In genomic region chr22:45533731-45534130, GRCh38 we compare ENCODE assay signal across 15 cellular contexts. TPM values are rescaled to one million over a fixed set of nuclear protein-coding genes. Genes with fewer than 3 reads are reported as not detected.
A peak's percentile ranks its signal among the peaks of the same experiment; 100 is the strongest.
DNase-seq lines count a peak whose midpoint lies in the region; ATAC-seq and TF ChIP-seq lines count a peak whose summit lies in the region.
"Had no signal": no experiment of that assay in that cellular context is flagged by ENCODE, and none has a peak within 500 bp of the region (broad histone marks: within the 10 kb centered on the region; RNA-seq: fewer than 3 reads in every experiment).

No MANE protein-coding gene starts in this region.

- H3K14ac ChIP-seq in trophoblast cell (ENCODE audit: low read length): no peak overlapping the region

- H3K4me3 ChIP-seq in esophagus muscularis mucosa (no peak overlapping the region), trophoblast cell (ENCODE audit: low read depth, low read length) (no peak overlapping the region)
- H3K4me3 ChIP-seq: BLaER1, SK-N-MC had no signal

- H3K27me3 ChIP-seq in esophagus muscularis mucosa: no peaks in the 10 kb centered on the region
- H3K27me3 ChIP-seq in trophoblast cell (ENCODE audit: insufficient read depth, low read length): no peaks in the 10 kb centered on the region
- H3K27me3 ChIP-seq: BLaER1 had no signal

- no peak overlapping the region for H3K4ac ChIP-seq in trophoblast cell (ENCODE audit: low read depth, low read length)

- H3K4me1 ChIP-seq in esophagus muscularis mucosa (peaks cover 21 to 96% (median 88%) of the 10 kb centered on the region in 4 donors), trophoblast cell (ENCODE audit: control insufficient read depth in 1 of 2, insufficient read depth in 2 of 2, low read length in 2 of 2) (no peaks in the 10 kb centered on the region)

- H3K79me1 ChIP-seq in trophoblast cell (ENCODE audit: low read length): peaks cover 2% of the 10 kb centered on the region

- H3K4me1 Mint-ChIP-seq in stimulated activated memory B cell treated with anti-CD40 and anti-IgM and Interleukin-4, amounts not matched to agents 10 μg/mL and 1 μg/mL and 100 μg/mL, for 72 hours: peaks cover 5% of the 10 kb centered on the region
- H3K4me1 Mint-ChIP-seq: CD8-positive, alpha-beta memory T cell; T-cell had no signal

- TF ChIP-seq CTCF in esophagus muscularis mucosa (IDR thresholded peaks at IDR 0.05): no peak

- H3K9me3 Mint-ChIP-seq in stimulated activated memory B cell treated with anti-CD40 and anti-IgM and Interleukin-4, amounts not matched to agents 10 μg/mL and 1 μg/mL and 100 μg/mL, for 72 hours: no peaks in the 10 kb centered on the region
- H3K9me3 Mint-ChIP-seq: CD8-positive, alpha-beta memory T cell; IgD-negative memory B cell; T-cell had no signal

- intact Hi-C loops in esophagus muscularis mucosa (cut with DNase I): no loop called here

- H3K27ac Mint-ChIP-seq in stimulated activated memory B cell treated with anti-CD40 and anti-IgM and Interleukin-4, amounts not matched to agents 10 μg/mL and 1 μg/mL and 100 μg/mL, for 72 hours: no peak overlapping the region
- H3K27ac Mint-ChIP-seq: CD8-positive, alpha-beta memory T cell; IgD-negative memory B cell; T-cell had no signal

- no peak overlapping the region for H3K9ac ChIP-seq in trophoblast cell (ENCODE audit: low read length)
- H3K9ac ChIP-seq: BLaER1 had no signal

- H3K36me3 ChIP-seq in esophagus muscularis mucosa (peaks cover 0 to 20% (median 0%) of the 10 kb centered on the region in 4 donors), trophoblast cell (ENCODE audit: control insufficient read depth in 1 of 2, insufficient read depth in 2 of 2, low read length in 2 of 2) (peaks cover 77 to 84% of the 10 kb centered on the region in 2 experiments)

- no peaks in the 10 kb centered on the region for H3K79me2 ChIP-seq in trophoblast cell (ENCODE audit: control insufficient read depth, insufficient read depth, low read length, poor library complexity)

- TF ChIP-seq EP300 in esophagus muscularis mucosa (IDR thresholded peaks at IDR 0.05): no peak

- H4K8ac ChIP-seq in trophoblast cell (ENCODE audit: low read depth, low read length): no peak overlapping the region

- H2AK5ac ChIP-seq in trophoblast cell (ENCODE audit: low read length): no peak overlapping the region

- H2BK5ac ChIP-seq in trophoblast cell (ENCODE audit: low read depth, low read length, poor library complexity): no peak overlapping the region

- no peak overlapping the region for H2BK12ac ChIP-seq in trophoblast cell (ENCODE audit: low read length)

- no peak overlapping the region for H3K4me3 Mint-ChIP-seq in stimulated activated memory B cell treated with anti-CD40 and anti-IgM and Interleukin-4, amounts not matched to agents 10 μg/mL and 1 μg/mL and 100 μg/mL, for 72 hours
- H3K4me3 Mint-ChIP-seq: CD8-positive, alpha-beta memory T cell; IgD-negative memory B cell; T-cell had no signal

- H2BK120ac ChIP-seq in trophoblast cell (ENCODE audit: insufficient read depth, low read length, poor library complexity): no peak overlapping the region

- no peak overlapping the region for H3K4me2 ChIP-seq in trophoblast cell (ENCODE audit: low read length)
- H3K4me2 ChIP-seq: BLaER1 had no signal

- no peak overlapping the region for H4K91ac ChIP-seq in trophoblast cell (ENCODE audit: low read depth, low read length)

- no peak overlapping the region for H4K12ac ChIP-seq in trophoblast cell (ENCODE audit: low read depth, low read length)

- no peaks in the 10 kb centered on the region for H3K9me3 ChIP-seq in esophagus muscularis mucosa
- H3K9me3 ChIP-seq in trophoblast cell (ENCODE audit: insufficient read depth, low read depth, low read length): peaks cover 1% of the 10 kb centered on the region
- H3K9me3 ChIP-seq: BLaER1 had no signal

- no peaks in the 10 kb centered on the region for H3K36me3 Mint-ChIP-seq in stimulated activated memory B cell treated with anti-CD40 and anti-IgM and Interleukin-4, amounts not matched to agents 10 μg/mL and 1 μg/mL and 100 μg/mL, for 72 hours
- H3K36me3 Mint-ChIP-seq: CD8-positive, alpha-beta memory T cell; IgD-negative memory B cell; T-cell had no signal

- H3K27ac ChIP-seq in esophagus muscularis mucosa (replicated peaks in 1 of 4) (peak overlapping the region in 3 of 4 donors; percentile 14 to 74 (median 19)), trophoblast cell (ENCODE audit: low read depth, low read length) (no peak overlapping the region)
- H3K27ac ChIP-seq: BLaER1, SK-N-MC had no signal

- H2AFZ ChIP-seq in trophoblast cell (ENCODE audit: insufficient read depth, low read length, poor library complexity): no peak overlapping the region

- H3K23ac ChIP-seq in trophoblast cell (ENCODE audit: low read length): no peak overlapping the region

- peak overlapping the region; percentile 29 for H3K18ac ChIP-seq in trophoblast cell (ENCODE audit: low read length)

- 92% methylated on average over 12 of the region's 16 CpGs for WGBS in esophagus muscularis mucosa
- WGBS in trophoblast cell (ENCODE audit: extremely low coverage, insufficient coverage, insufficient read length): no CpG with 5 or more reads among the region's 16 CpGs

- H3K27me3 Mint-ChIP-seq in stimulated activated memory B cell treated with anti-CD40 and anti-IgM and Interleukin-4, amounts not matched to agents 10 μg/mL and 1 μg/mL and 100 μg/mL, for 72 hours: peaks cover 23% of the 10 kb centered on the region

- no peak for ATAC-seq in stimulated activated memory B cell treated with anti-CD40 and anti-IgM and Interleukin-4, amounts not matched to agents 10 μg/mL and 1 μg/mL and 100 μg/mL, for 72 hours
- no peak for ATAC-seq in HG03342 (IDR thresholded peaks at IDR 0.05; ENCODE audit: unreplicated experiment)
- ATAC-seq: T-cell had no signal

- peak; percentile 68 for DNase-seq in DMS 273 (lab: John Stamatoyannopoulos, UW; ENCODE audit: unreplicated experiment)
- no peak for DNase-seq in DMS 273 treated with DMSO at 0.1 percent for 48 hours (lab: John Stamatoyannopoulos, UW)
- DNase-seq in COR-L47 (lab: John Stamatoyannopoulos, UW): peak; percentile 35
- no peak for DNase-seq in esophagus muscularis mucosa (ENCODE audit: extremely low spot score)
- no peak for DNase-seq in trophoblast cell
- DNase-seq in T-helper 2 cell: no peak
- DNase-seq: CD8-positive, alpha-beta memory T cell; NCI-H146; NCI-H82; T-cell had no signal

- TF ChIP-seq POLR2A in esophagus muscularis mucosa (IDR thresholded peaks at IDR 0.05; ENCODE audit: low read depth): no peak

RNA-seq across cellular contexts. Expression of gene FBLN1, which starts 31.0 kb away (rescaled TPM):
- total RNA-seq in esophagus muscularis mucosa: 100 to 1,000 TPM; 355 to 534 (median 417) TPM
- polyA plus RNA-seq in trophoblast cell (2013): 1,067 and 1,077 TPM in 2 replicates
- total RNA-seq: CD8-positive, alpha-beta memory T cell had no signal
- polyA plus RNA-seq: CD8-positive, alpha-beta memory T cell; IgD-negative memory B cell had no signal

Comparison
In these comparisons a context has a peak if more than half of its experiments do, and no peak if none do; other contexts are left out.
1. DNase-seq: peak in DMS 273 (single experiment) and COR-L47 (single experiment); none in DMS 273 treated with DMSO at 0.1 percent for 48 hours (single experiment), esophagus muscularis mucosa (single experiment), trophoblast cell (0 of 2) and T-helper 2 cell (0 of 5).